8 cellular contexts compared by ENCODE assay signal in genomic region chr16:15644306-15644961, GRCh38. TPM values are rescaled to one million over a fixed set of nuclear protein-coding genes. Genes with fewer than 3 reads are reported as not detected.
A peak's percentile ranks its signal among the peaks of the same experiment; 100 is the strongest.
DNase-seq lines count a peak whose midpoint lies in the region; ATAC-seq and TF ChIP-seq lines count a peak whose summit lies in the region.

No MANE protein-coding gene starts in this region.

- H3K36me3 Mint-ChIP-seq in activated T-helper 17 cell treated with anti-CD3 and anti-CD28 coated beads, Interleukin-2, amount 50 U/mL, for 72 hours (ENCODE audit: low read depth), result peaks cover 26% of the 10 kb centered on the region
- peaks cover 8% of the 10 kb centered on the region for H3K36me3 Mint-ChIP-seq in nephron (ENCODE audit: low read depth)

- H3K4me3 Mint-ChIP-seq in activated T-helper 17 cell treated with anti-CD3 and anti-CD28 coated beads, Interleukin-2, amount 50 U/mL, for 72 hours, result peak overlapping the region; percentile 98
- H3K4me3 Mint-ChIP-seq in nephron, result peak overlapping the region; percentile 87 to 94 (median 91)

- ATAC-seq in activated T-helper 17 cell treated with anti-CD3 and anti-CD28 coated beads, Interleukin-2, amount 50 U/mL, for 72 hours (replicated peaks), result no peak
- no peak for ATAC-seq in HG02588 (IDR thresholded peaks at IDR 0.05; ENCODE audit: unreplicated experiment)

- no peaks in the 10 kb centered on the region for H3K9me3 Mint-ChIP-seq in activated T-helper 17 cell treated with anti-CD3 and anti-CD28 coated beads, Interleukin-2, amount 50 U/mL, for 72 hours
- H3K9me3 Mint-ChIP-seq in nephron, result no peaks in the 10 kb centered on the region

- H3K27ac Mint-ChIP-seq in activated T-helper 17 cell treated with anti-CD3 and anti-CD28 coated beads, Interleukin-2, amount 50 U/mL, for 72 hours, result peak overlapping the region; percentile 94
- H3K27ac Mint-ChIP-seq in nephron, result peak overlapping the region; percentile 97 to 99 (median 98)

- TF ChIP-seq CTCF in nephron (IDR thresholded peaks at IDR 0.05; ENCODE audit: unreplicated experiment in 3 of 3), result no peak

- DNase-seq in EH (ENCODE audit: low read depth) (peak; percentile 71), NCI-H1694 (lab: John Stamatoyannopoulos, UW) (peak; percentile 26), globus pallidus (ENCODE audit: low spot score) (no peak)
- DNase-seq in stimulated activated CD4-positive, alpha-beta T cell treated with anti-CD3 and anti-CD28 coated beads, Interleukin-4, amount 100 ng/mL, for 24 hours, result no peak
- DNase-seq in activated CD4-positive, alpha-beta T cell treated with anti-CD3 and anti-CD28 coated beads, Interleukin-2, amount 50 U/mL, for 48 hours, result no peak

- no peaks in the 10 kb centered on the region for H3K27me3 Mint-ChIP-seq in activated T-helper 17 cell treated with anti-CD3 and anti-CD28 coated beads, Interleukin-2, amount 50 U/mL, for 72 hours
- H3K27me3 Mint-ChIP-seq in nephron (ENCODE audit: low read depth), result no peaks in the 10 kb centered on the region

- peaks cover 21% of the 10 kb centered on the region for H3K4me1 Mint-ChIP-seq in activated T-helper 17 cell treated with anti-CD3 and anti-CD28 coated beads, Interleukin-2, amount 50 U/mL, for 72 hours
- peaks cover 26% of the 10 kb centered on the region for H3K4me1 Mint-ChIP-seq in nephron

RNA-seq across cellular contexts. Expression of gene MARF1, which starts 1.5 kb away (rescaled TPM):
- 100 to 1,000 TPM in 1 of 2 donors, 10 to 100 TPM in 1; 85.0 to 120 TPM for total RNA-seq in activated T-helper 17 cell treated with anti-CD3 and anti-CD28 coated beads, Interleukin-2, amount 50 U/mL, for 72 hours

RNA-seq across cellular contexts. Expression of gene NDE1, which starts 5.6 kb away (rescaled TPM):
- total RNA-seq in activated T-helper 17 cell treated with anti-CD3 and anti-CD28 coated beads, Interleukin-2, amount 50 U/mL, for 72 hours, result 100 to 1,000 TPM; 112 to 117 TPM

Comparison
In these comparisons a context has a peak if more than half of its experiments do, and no peak if none do; other contexts are left out.
1. DNase-seq: peak in EH (single experiment) and NCI-H1694 (single experiment); none in globus pallidus (single experiment), stimulated activated CD4-positive, alpha-beta T cell treated with anti-CD3 and anti-CD28 coated beads, Interleukin-4, amount 100 ng/mL, for 24 hours (single experiment) and activated CD4-positive, alpha-beta T cell treated with anti-CD3 and anti-CD28 coated beads, Interleukin-2, amount 50 U/mL, for 48 hours (0 of 2).